ENCODE assay signal across 8 cellular contexts in genomic region chrX:13398073-13398823, GRCh38.
DNase-seq lines count a peak whose midpoint lies in the region; ATAC-seq and TF ChIP-seq lines count a peak whose summit lies in the region.

No MANE protein-coding gene starts in this region.

- H3K9me3 Mint-ChIP-seq in neural progenitor cell, result peaks cover 13% of the 10 kb centered on the region

- no peak overlapping the region for H3K4me3 ChIP-seq in BJ (ENCODE audit: low read depth, low read length)
- H3K4me3 ChIP-seq in NB4 (ENCODE audit: low read depth, low read length), result no peak overlapping the region
- no peak overlapping the region for H3K4me3 ChIP-seq in neural progenitor cell

- H3K4me2 ChIP-seq in neural progenitor cell, result no peak overlapping the region

- POLR2A ChIA-PET in BJ (lab: Charles Lee), result no interaction called here

- H2AFZ ChIP-seq in neural progenitor cell (replicated peaks), result no peak overlapping the region

- H3K4me1 Mint-ChIP-seq in neural progenitor cell, result peaks cover 14% of the 10 kb centered on the region

- no peaks in the 10 kb centered on the region for H3K27me3 ChIP-seq in BJ (ENCODE audit: control insufficient read depth, insufficient read depth, low read length)
- H3K27me3 ChIP-seq in neural progenitor cell, result no peaks in the 10 kb centered on the region

- H3K36me3 ChIP-seq in BJ (ENCODE audit: control insufficient read depth, insufficient read depth, low read length), result no peaks in the 10 kb centered on the region
- no peaks in the 10 kb centered on the region for H3K36me3 ChIP-seq in neural progenitor cell

- no peaks in the 10 kb centered on the region for H3F3A ChIP-seq in neural progenitor cell (ENCODE audit: low read depth)

- H3K4me1 ChIP-seq in neural progenitor cell, result no peaks in the 10 kb centered on the region

- TF ChIP-seq CTCF in BJ (IDR thresholded peaks at IDR 0.05; ENCODE audit: insufficient read depth, low read depth, low read length), result no peak
- TF ChIP-seq CTCF in NB4 (IDR thresholded peaks at IDR 0.05; ENCODE audit: low read depth, low read length), result no peak
- no peak for TF ChIP-seq CTCF in neural progenitor cell (IDR thresholded peaks at IDR 0.05)

- no peaks in the 10 kb centered on the region for H3K79me2 ChIP-seq in neural progenitor cell (ENCODE audit: low read depth)

- DNase-seq in BJ (ENCODE audit: low read depth) (peak; percentile 97), NB4 (ENCODE audit: low read depth) (peak; percentile 26), epidermal melanocyte (ENCODE audit: insufficient read length, low spot score) (peak; percentile 23), neural progenitor cell (ENCODE audit: low spot score) (no peak), anterior cingulate cortex (lab: John Stamatoyannopoulos, UW) (no peak), NCI-H187 (lab: John Stamatoyannopoulos, UW) (no peak)

- H3K36me3 Mint-ChIP-seq in neural progenitor cell, result no peaks in the 10 kb centered on the region

- H4K20me1 ChIP-seq in neural progenitor cell (ENCODE audit: low read depth), result no peaks in the 10 kb centered on the region

- ATAC-seq in HG02623 (IDR thresholded peaks at IDR 0.05; ENCODE audit: unreplicated experiment) (no peak), GM21360 (IDR thresholded peaks at IDR 0.05; ENCODE audit: unreplicated experiment) (no peak)

- H3K9me3 ChIP-seq in neural progenitor cell (ENCODE audit: low read depth), result no peaks in the 10 kb centered on the region

- H3K9ac ChIP-seq in neural progenitor cell, result no peak overlapping the region

- no peaks in the 10 kb centered on the region for H3K27me3 Mint-ChIP-seq in neural progenitor cell (ENCODE audit: insufficient read depth, low read depth)

- TF ChIP-seq POLR2A in NB4 (IDR thresholded peaks at IDR 0.05; ENCODE audit: extremely low read depth, insufficient read length), result no peak

- no peak overlapping the region for H3K27ac ChIP-seq in neural progenitor cell

- no peak overlapping the region for H3K4me3 Mint-ChIP-seq in neural progenitor cell

- H3K27ac Mint-ChIP-seq in neural progenitor cell, result peak overlapping the region; percentile 88

- CTCF ChIA-PET in BJ (lab: Yijun Ruan, JAX), result no interaction called here

Comparison
In these comparisons a context has a peak if more than half of its experiments do, and no peak if none do; other contexts are left out.
1. DNase-seq: peak in BJ (single experiment), NB4 (single experiment) and epidermal melanocyte (single experiment); none in neural progenitor cell (single experiment), anterior cingulate cortex (0 of 58) and NCI-H187 (0 of 2).